In the genomic region with DNA sequence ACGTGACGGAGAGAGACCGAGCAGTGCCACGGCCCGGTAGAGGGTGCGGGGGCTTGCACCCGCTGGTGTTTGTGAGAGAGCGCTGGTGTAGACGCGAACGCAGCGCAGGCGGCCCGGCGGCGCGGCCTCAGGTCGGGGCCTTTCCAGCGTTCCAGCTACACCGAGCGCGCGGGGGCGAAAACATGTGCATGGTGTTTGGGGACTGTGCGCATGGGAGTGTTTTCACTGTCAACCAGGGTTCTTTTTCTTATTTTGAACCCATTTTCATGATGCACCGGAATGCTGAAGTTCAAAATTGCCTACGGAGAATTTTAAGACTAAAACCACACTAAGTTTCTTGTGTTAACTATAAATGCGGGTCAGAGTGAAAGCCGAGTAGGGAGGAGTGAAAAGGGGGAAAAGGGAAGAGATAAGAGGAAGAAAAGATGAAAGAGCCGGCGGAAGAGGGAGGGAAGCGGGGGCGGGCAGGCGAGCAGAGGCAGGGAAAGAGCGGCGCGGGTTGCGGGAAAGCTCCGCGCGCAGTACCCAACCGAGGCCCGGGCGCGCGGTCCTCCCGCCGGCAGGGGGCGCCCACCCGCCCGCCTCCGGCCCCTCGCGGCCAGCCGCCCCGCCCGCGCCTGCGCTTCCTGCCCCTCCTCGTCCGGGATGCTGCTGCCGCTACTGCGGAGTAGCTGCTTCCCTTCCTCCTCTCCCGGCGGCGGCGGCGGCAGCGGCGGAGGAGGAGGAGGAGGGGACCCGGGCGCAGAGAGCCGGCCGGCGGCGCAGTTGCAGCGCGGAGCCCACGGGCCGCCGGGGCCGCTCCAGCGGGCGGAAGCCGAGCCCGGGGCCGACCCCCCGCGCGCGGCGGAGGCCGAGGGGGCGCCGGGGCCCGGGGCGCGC, we compare ENCODE assay signal across 1 cellular context.
TF ChIP-seq lines count a peak whose summit lies in the region.

A gene with protein sequence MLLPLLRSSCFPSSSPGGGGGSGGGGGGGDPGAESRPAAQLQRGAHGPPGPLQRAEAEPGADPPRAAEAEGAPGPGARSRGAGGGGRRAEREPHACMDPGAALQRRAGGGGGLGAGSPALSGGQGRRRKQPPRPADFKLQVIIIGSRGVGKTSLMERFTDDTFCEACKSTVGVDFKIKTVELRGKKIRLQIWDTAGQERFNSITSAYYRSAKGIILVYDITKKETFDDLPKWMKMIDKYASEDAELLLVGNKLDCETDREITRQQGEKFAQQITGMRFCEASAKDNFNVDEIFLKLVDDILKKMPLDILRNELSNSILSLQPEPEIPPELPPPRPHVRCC (plus strand): TSS at position 643 of the 879 bp plus-strand sequence. CDS start 3 bp downstream, at position 646.

TF ChIP-seq in K562, 482 proteins besides CTCF, POLR2A, EP300 and RAD21 (continued from another document and continues in another):
- TF ChIP-seq FOXP4 (CRISPR knock-in tag; IDR thresholded peaks at IDR 0.05; ENCODE audit: borderline replicate concordance) (no peak), HNRNPLL (IDR thresholded peaks at IDR 0.05; ENCODE audit: low read depth, low read length, poor library complexity, severe bottlenecking) (peak; percentile 56), ZNF764 (CRISPR knock-in tag; IDR thresholded peaks at IDR 0.05; ENCODE audit: low read depth) (no peak), RBFOX2 (IDR thresholded peaks at IDR 0.05; ENCODE audit: low read depth, low read length) (peak; percentile 58), SIX5 (IDR thresholded peaks at IDR 0.05; ENCODE audit: borderline replicate concordance in 1 of 2, insufficient read depth in 1 of 2, low read depth in 1 of 2, low read length in 2 of 2) (no peak), FOXA3 (CRISPR knock-in tag; conservative IDR thresholded peaks at IDR 0.05 in 1 of 2, IDR thresholded peaks at IDR 0.05 in 1 of 2) (no peak), KAT7 (CRISPR knock-in tag; IDR thresholded peaks at IDR 0.05; ENCODE audit: borderline replicate concordance) (no peak), RB1 (IDR thresholded peaks at IDR 0.05; ENCODE audit: low read depth) (peak; percentile 98), DNMT1 (IDR thresholded peaks at IDR 0.05) (no peak), EGR1 (conservative IDR thresholded peaks at IDR 0.05) (peak; percentile 97), PRPF4 (IDR thresholded peaks at IDR 0.05; ENCODE audit: insufficient read depth, low read depth, low read length, poor library complexity, severe bottlenecking) (peak; percentile 78), ZNF212 (CRISPR knock-in tag; IDR thresholded peaks at IDR 0.05) (no peak), TCF7 (IDR thresholded peaks at IDR 0.05; ENCODE audit: borderline replicate concordance) (peak; percentile 94), YY1 (IDR thresholded peaks at IDR 0.05; ENCODE audit: borderline replicate concordance in 1 of 3, control insufficient read depth in 1 of 3, extremely low read depth in 1 of 3, insufficient read depth in 3 of 3, insufficient read length in 1 of 3, insufficient replicate concordance in 2 of 3, low read depth in 1 of 3, low read length in 2 of 3) (peak in 2 of 3 experiments; percentile 36 to 42), SRSF3 (IDR thresholded peaks at IDR 0.05; ENCODE audit: insufficient read depth, low read length) (no peak), HNRNPH1 (optimal IDR thresholded peaks at IDR 0.05; ENCODE audit: low read depth, low read length) (no peak), CEBPG (CRISPR knock-in tag; IDR thresholded peaks at IDR 0.05) (no peak), CEBPG (tag; conservative IDR thresholded peaks at IDR 0.05 in 1 of 2, IDR thresholded peaks at IDR 0.05 in 1 of 2) (no peak), MAZ (CRISPR knock-in tag; conservative IDR thresholded peaks at IDR 0.05 in 1 of 2, IDR thresholded peaks at IDR 0.05 in 1 of 2) (peak; percentile 79 to 90), CCNT2 (IDR thresholded peaks at IDR 0.05; ENCODE audit: borderline replicate concordance, extremely low read depth, insufficient read length, low read depth, low read length) (peak; percentile 81), ESRRA (IDR thresholded peaks at IDR 0.05; ENCODE audit: borderline replicate concordance, low read depth) (no peak), CREB1 (IDR thresholded peaks at IDR 0.05) (no peak), CREB1 (CRISPR knock-in tag; IDR thresholded peaks at IDR 0.05) (no peak), SIN3A (IDR thresholded peaks at IDR 0.05; ENCODE audit: borderline replicate concordance in 2 of 2, control insufficient read depth in 1 of 2, low read depth in 2 of 2, low read length in 2 of 2) (no peak), SMAD4 (CRISPR knock-in tag; conservative IDR thresholded peaks at IDR 0.05) (peak; percentile 44; the same call in 1 of the 2 replicates), CHCHD3 (CRISPR knock-in tag; IDR thresholded peaks at IDR 0.05) (no peak), NR4A1 (CRISPR knock-in tag; IDR thresholded peaks at IDR 0.05) (no peak), NR4A1 (tag; IDR thresholded peaks at IDR 0.05) (no peak), TCF7L2 (IDR thresholded peaks at IDR 0.05; ENCODE audit: low read depth, low read length) (peak; percentile 72), THRAP3 (IDR thresholded peaks at IDR 0.05; ENCODE audit: borderline replicate concordance) (no peak), ZNF3 (CRISPR knock-in tag; IDR thresholded peaks at IDR 0.05) (no peak), IRF1 (CRISPR knock-in tag; IDR thresholded peaks at IDR 0.05; ENCODE audit: borderline replicate concordance) (no peak), KDM1A (IDR thresholded peaks at IDR 0.05) (0 out of 4 replicates have a peak, but pooled peaks of 1 of the 2 experiments have one; percentile 24), ZNF274 (IDR thresholded peaks at IDR 0.05; ENCODE audit: borderline replicate concordance, low read depth, low read length) (no peak), ZBTB8A (IDR thresholded peaks at IDR 0.05; ENCODE audit: partially characterized antibody) (no peak), LARP7 (IDR thresholded peaks at IDR 0.05) (0 out of 2 replicates have a peak, but pooled peaks have one; percentile 48), CREBBP (IDR thresholded peaks at IDR 0.05; ENCODE audit: low read depth, low read length) (no peak), ZNF507 (tag; conservative IDR thresholded peaks at IDR 0.05) (no peak)
- TF ChIP-seq, protein P1, sequence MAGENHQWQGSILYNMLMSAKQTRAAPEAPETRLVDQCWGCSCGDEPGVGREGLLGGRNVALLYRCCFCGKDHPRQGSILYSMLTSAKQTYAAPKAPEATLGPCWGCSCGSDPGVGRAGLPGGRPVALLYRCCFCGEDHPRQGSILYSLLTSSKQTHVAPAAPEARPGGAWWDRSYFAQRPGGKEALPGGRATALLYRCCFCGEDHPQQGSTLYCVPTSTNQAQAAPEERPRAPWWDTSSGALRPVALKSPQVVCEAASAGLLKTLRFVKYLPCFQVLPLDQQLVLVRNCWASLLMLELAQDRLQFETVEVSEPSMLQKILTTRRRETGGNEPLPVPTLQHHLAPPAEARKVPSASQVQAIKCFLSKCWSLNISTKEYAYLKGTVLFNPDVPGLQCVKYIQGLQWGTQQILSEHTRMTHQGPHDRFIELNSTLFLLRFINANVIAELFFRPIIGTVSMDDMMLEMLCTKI (IDR thresholded peaks at IDR 0.05; ENCODE audit: partially characterized antibody) = no peak
- TF ChIP-seq, protein P2, sequence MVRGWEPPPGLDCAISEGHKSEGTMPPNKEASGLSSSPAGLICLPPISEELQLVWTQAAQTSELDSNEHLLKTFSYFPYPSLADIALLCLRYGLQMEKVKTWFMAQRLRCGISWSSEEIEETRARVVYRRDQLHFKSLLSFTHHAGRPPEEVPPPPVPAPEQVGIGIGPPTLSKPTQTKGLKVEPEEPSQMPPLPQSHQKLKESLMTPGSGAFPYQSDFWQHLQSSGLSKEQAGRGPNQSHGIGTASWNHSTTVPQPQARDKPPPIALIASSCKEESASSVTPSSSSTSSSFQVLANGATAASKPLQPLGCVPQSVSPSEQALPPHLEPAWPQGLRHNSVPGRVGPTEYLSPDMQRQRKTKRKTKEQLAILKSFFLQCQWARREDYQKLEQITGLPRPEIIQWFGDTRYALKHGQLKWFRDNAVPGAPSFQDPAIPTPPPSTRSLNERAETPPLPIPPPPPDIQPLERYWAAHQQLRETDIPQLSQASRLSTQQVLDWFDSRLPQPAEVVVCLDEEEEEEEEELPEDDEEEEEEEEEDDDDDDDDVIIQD (CRISPR knock-in tag; IDR thresholded peaks at IDR 0.05) = no peak
- TF ChIP-seq, protein P3, sequence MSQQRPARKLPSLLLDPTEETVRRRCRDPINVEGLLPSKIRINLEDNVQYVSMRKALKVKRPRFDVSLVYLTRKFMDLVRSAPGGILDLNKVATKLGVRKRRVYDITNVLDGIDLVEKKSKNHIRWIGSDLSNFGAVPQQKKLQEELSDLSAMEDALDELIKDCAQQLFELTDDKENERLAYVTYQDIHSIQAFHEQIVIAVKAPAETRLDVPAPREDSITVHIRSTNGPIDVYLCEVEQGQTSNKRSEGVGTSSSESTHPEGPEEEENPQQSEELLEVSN (IDR thresholded peaks at IDR 0.05; ENCODE audit: borderline replicate concordance in 1 of 2, extremely low read depth in 1 of 2, insufficient read depth in 1 of 2, insufficient read length in 1 of 2, low read depth in 1 of 2, low read length in 1 of 2, poor library complexity in 1 of 2, severe bottlenecking in 1 of 2) = peak; percentile 16 to 60
- TF ChIP-seq, protein P4, sequence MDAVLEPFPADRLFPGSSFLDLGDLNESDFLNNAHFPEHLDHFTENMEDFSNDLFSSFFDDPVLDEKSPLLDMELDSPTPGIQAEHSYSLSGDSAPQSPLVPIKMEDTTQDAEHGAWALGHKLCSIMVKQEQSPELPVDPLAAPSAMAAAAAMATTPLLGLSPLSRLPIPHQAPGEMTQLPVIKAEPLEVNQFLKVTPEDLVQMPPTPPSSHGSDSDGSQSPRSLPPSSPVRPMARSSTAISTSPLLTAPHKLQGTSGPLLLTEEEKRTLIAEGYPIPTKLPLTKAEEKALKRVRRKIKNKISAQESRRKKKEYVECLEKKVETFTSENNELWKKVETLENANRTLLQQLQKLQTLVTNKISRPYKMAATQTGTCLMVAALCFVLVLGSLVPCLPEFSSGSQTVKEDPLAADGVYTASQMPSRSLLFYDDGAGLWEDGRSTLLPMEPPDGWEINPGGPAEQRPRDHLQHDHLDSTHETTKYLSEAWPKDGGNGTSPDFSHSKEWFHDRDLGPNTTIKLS (IDR thresholded peaks at IDR 0.05; ENCODE audit: borderline replicate concordance, low read depth) = peak; percentile 31; the same call in 1 of the 2 replicates
- TF ChIP-seq, protein P5, sequence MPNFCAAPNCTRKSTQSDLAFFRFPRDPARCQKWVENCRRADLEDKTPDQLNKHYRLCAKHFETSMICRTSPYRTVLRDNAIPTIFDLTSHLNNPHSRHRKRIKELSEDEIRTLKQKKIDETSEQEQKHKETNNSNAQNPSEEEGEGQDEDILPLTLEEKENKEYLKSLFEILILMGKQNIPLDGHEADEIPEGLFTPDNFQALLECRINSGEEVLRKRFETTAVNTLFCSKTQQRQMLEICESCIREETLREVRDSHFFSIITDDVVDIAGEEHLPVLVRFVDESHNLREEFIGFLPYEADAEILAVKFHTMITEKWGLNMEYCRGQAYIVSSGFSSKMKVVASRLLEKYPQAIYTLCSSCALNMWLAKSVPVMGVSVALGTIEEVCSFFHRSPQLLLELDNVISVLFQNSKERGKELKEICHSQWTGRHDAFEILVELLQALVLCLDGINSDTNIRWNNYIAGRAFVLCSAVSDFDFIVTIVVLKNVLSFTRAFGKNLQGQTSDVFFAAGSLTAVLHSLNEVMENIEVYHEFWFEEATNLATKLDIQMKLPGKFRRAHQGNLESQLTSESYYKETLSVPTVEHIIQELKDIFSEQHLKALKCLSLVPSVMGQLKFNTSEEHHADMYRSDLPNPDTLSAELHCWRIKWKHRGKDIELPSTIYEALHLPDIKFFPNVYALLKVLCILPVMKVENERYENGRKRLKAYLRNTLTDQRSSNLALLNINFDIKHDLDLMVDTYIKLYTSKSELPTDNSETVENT (CRISPR knock-in tag; IDR thresholded peaks at IDR 0.05) = peak; percentile 100
- TF ChIP-seq, protein P6, sequence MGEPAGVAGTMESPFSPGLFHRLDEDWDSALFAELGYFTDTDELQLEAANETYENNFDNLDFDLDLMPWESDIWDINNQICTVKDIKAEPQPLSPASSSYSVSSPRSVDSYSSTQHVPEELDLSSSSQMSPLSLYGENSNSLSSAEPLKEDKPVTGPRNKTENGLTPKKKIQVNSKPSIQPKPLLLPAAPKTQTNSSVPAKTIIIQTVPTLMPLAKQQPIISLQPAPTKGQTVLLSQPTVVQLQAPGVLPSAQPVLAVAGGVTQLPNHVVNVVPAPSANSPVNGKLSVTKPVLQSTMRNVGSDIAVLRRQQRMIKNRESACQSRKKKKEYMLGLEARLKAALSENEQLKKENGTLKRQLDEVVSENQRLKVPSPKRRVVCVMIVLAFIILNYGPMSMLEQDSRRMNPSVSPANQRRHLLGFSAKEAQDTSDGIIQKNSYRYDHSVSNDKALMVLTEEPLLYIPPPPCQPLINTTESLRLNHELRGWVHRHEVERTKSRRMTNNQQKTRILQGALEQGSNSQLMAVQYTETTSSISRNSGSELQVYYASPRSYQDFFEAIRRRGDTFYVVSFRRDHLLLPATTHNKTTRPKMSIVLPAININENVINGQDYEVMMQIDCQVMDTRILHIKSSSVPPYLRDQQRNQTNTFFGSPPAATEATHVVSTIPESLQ (CRISPR knock-in tag; IDR thresholded peaks at IDR 0.05) = no peak
- TF ChIP-seq, protein P7, sequence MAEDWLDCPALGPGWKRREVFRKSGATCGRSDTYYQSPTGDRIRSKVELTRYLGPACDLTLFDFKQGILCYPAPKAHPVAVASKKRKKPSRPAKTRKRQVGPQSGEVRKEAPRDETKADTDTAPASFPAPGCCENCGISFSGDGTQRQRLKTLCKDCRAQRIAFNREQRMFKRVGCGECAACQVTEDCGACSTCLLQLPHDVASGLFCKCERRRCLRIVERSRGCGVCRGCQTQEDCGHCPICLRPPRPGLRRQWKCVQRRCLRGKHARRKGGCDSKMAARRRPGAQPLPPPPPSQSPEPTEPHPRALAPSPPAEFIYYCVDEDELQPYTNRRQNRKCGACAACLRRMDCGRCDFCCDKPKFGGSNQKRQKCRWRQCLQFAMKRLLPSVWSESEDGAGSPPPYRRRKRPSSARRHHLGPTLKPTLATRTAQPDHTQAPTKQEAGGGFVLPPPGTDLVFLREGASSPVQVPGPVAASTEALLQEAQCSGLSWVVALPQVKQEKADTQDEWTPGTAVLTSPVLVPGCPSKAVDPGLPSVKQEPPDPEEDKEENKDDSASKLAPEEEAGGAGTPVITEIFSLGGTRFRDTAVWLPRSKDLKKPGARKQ (CRISPR knock-in tag; IDR thresholded peaks at IDR 0.05) = peak; percentile 98
